9 cellular contexts compared by ENCODE assay signal in genomic region chr1:24727490-24728214, GRCh38. TPM values are rescaled to one million over a fixed set of nuclear protein-coding genes. Genes with fewer than 3 reads are reported as not detected.
DNase-seq lines count a peak whose midpoint lies in the region; ATAC-seq, FAIRE-seq and TF ChIP-seq lines count a peak whose summit lies in the region.
"Had no signal": no experiment of that assay in that cellular context is flagged by ENCODE, and none has a peak within 500 bp of the region (broad histone marks: within the 10 kb centered on the region; RNA-seq: fewer than 3 reads in every experiment).

No MANE protein-coding gene starts in this region.

- no TSS peak for BruUV-seq in GM12878 (replicated peaks; lab: Mats Ljungman, UMichigan)

- in situ Hi-C loops in GM12878 (cut with MboI): no loop called here

- peak; percentile 86 for FAIRE-seq in GM12878 (lab: Jason Lieb, UNC)
- FAIRE-seq: endometrium had no signal

- DNase-seq in GM12878 (ENCODE audit: low read depth, low spot score): peak; percentile 71
- peak; percentile 87 for DNase-seq in medulla oblongata (ENCODE audit: extremely low spot score)
- DNase-seq in COR-L47 (lab: John Stamatoyannopoulos, UW): no peak
- no peak for DNase-seq in SK-N-DZ (ENCODE audit: low spot score)
- no peak for DNase-seq in activated effector memory CD4-positive, alpha-beta T cell treated with anti-CD3 and anti-CD28 coated beads, Interleukin-2, amount 50 U/mL, for 16 hours

- intact Hi-C loops in GM12878 (cut with micrococcal nuclease; ENCODE audit: unreplicated experiment): no loop called here

- POLR2A ChIA-PET in GM12878 (lab: Charles Lee): interaction anchor here (0.6 to 2.8 kb wide), 6 partner anchors 12 to 100 kb away, joined by 3 to 12 read pairs (median 4); partner anchors contain the start of gene CLIC4

- peaks cover 28 to 70% (median 49%) of the 10 kb centered on the region in 10 experiments for H3K4me1 ChIP-seq in BLaER1 treated with 17β-estradiol and CSF1 and Interleukin-3, amounts not matched to agents 10 nM and 100 nM
- H3K4me1 ChIP-seq in KMS-11 (ENCODE audit: low read depth, poor library complexity, severe bottlenecking) (peaks cover 51% of the 10 kb centered on the region), GM12878 (ENCODE audit: control insufficient read depth, insufficient read depth, low read length) (peaks cover 23% of the 10 kb centered on the region)

- H2AFZ ChIP-seq in KMS-11 (ENCODE audit: low read depth): no peak overlapping the region
- H2AFZ ChIP-seq in GM12878 (ENCODE audit: control insufficient read depth, low read depth, low read length): peak overlapping the region; percentile 30

- no peak for TF ChIP-seq POLR2A in GM12878 (IDR thresholded peaks at IDR 0.05; ENCODE audit: low read depth, low read length)

- H3K79me2 ChIP-seq in KMS-11 (ENCODE audit: insufficient read depth, low read depth) (no peaks in the 10 kb centered on the region), GM12878 (ENCODE audit: control insufficient read depth, insufficient read depth, low read length) (no peaks in the 10 kb centered on the region)

- H3K9me3 ChIP-seq in BLaER1 treated with 17β-estradiol and CSF1 and Interleukin-3, amounts not matched to agents 10 nM and 100 nM (replicated peaks in 1 of 11): no peaks in the 10 kb centered on the region
- H3K9me3 ChIP-seq in GM12878 (replicated peaks; ENCODE audit: control insufficient read depth, insufficient read depth, low read length): no peaks in the 10 kb centered on the region

- H3K27ac ChIP-seq in BLaER1 treated with 17β-estradiol and CSF1 and Interleukin-3, amounts not matched to agents 10 nM and 100 nM: peak overlapping the region in 10 of 11 experiments; percentile 57 to 77 (median 70); a peak in 20 of 22 replicates
- H3K27ac ChIP-seq in KMS-11 (peak overlapping the region; percentile 48), GM12878 (ENCODE audit: control insufficient read depth, insufficient read depth) (peak overlapping the region; percentile 52)

- peak overlapping the region in 5 of 10 experiments; percentile 3 to 39 (median 29); a peak in 6 of 20 replicates for H3K4me3 ChIP-seq in BLaER1 treated with 17β-estradiol and CSF1 and Interleukin-3, amounts not matched to agents 10 nM and 100 nM
- H3K4me3 ChIP-seq in KMS-11 (IDR thresholded peaks at IDR 0.05; ENCODE audit: insufficient read depth, low read depth, low read length) (peak overlapping the region; percentile 49), GM12878 (peak overlapping the region; percentile 23; the same call in 1 of the 2 replicates)

- H3K4me2 ChIP-seq in BLaER1 treated with 17β-estradiol and CSF1 and Interleukin-3, amounts not matched to agents 10 nM and 100 nM: peak overlapping the region; percentile 72 to 96 (median 84)
- peak overlapping the region; percentile 61 for H3K4me2 ChIP-seq in KMS-11
- H3K4me2 ChIP-seq in GM12878 (ENCODE audit: control insufficient read depth, insufficient read depth): peak overlapping the region; percentile 82

- ATAC-seq in GM21360 (IDR thresholded peaks at IDR 0.05; ENCODE audit: unreplicated experiment) (peak; percentile 84), GM12878 (peak; percentile 98)

- TF ChIP-seq CTCF in KMS-11 (conservative IDR thresholded peaks at IDR 0.05; ENCODE audit: low read depth, low read length): no peak
- TF ChIP-seq CTCF in GM12878 (IDR thresholded peaks at IDR 0.05 in 2 of 3, conservative IDR thresholded peaks at IDR 0.05 in 1 of 3; ENCODE audit: control insufficient read depth in 2 of 3, extremely low read depth in 1 of 3, insufficient read depth in 1 of 3, low read depth in 3 of 3, low read length in 3 of 3): no peak

- no peaks in the 10 kb centered on the region for H3K36me3 ChIP-seq in BLaER1 treated with 17β-estradiol and CSF1 and Interleukin-3, amounts not matched to agents 10 nM and 100 nM
- H3K36me3 ChIP-seq in KMS-11 (ENCODE audit: insufficient read depth) (no peaks in the 10 kb centered on the region), GM12878 (ENCODE audit: control insufficient read depth in 2 of 2, insufficient read depth in 2 of 2, low read length in 1 of 2) (no peaks in the 10 kb centered on the region)

- RAD21 ChIA-PET in GM12878 (lab: Charles Lee; ENCODE audit: unreplicated experiment): interaction anchor here (0.5 to 2.4 kb wide), 14 partner anchors 8 to 103 kb away, joined by 3 to 12 read pairs (median 3); partner anchors contain the start of gene CLIC4

- H4K20me1 ChIP-seq in BLaER1 treated with 17β-estradiol and CSF1 and Interleukin-3, amounts not matched to agents 10 nM and 100 nM: no peaks in the 10 kb centered on the region
- H4K20me1 ChIP-seq in KMS-11 (ENCODE audit: insufficient read depth) (no peaks in the 10 kb centered on the region), GM12878 (ENCODE audit: control insufficient read depth, insufficient read depth) (no peaks in the 10 kb centered on the region)

- peak overlapping the region in 10 of 11 experiments; percentile 48 to 67 (median 60); a peak in 19 of 22 replicates for H3K9ac ChIP-seq in BLaER1 treated with 17β-estradiol and CSF1 and Interleukin-3, amounts not matched to agents 10 nM and 100 nM
- H3K9ac ChIP-seq in KMS-11: peak overlapping the region; percentile 4; the same call in 1 of the 2 replicates
- peak overlapping the region; percentile 10; the same call in 1 of the 2 replicates for H3K9ac ChIP-seq in GM12878 (ENCODE audit: control insufficient read depth, insufficient read depth, low read length)

- no peak for TF ChIP-seq EP300 in GM12878 (IDR thresholded peaks at IDR 0.05; ENCODE audit: borderline replicate concordance in 1 of 2, control insufficient read depth in 1 of 2, low read depth in 2 of 2, low read length in 2 of 2)

- no peaks in the 10 kb centered on the region for H3K27me3 ChIP-seq in BLaER1 treated with 17β-estradiol and CSF1 and Interleukin-3, amounts not matched to agents 10 nM and 100 nM
- no peaks in the 10 kb centered on the region for H3K27me3 ChIP-seq in KMS-11 (ENCODE audit: insufficient read depth, low read depth)
- no peaks in the 10 kb centered on the region for H3K27me3 ChIP-seq in GM12878 (replicated peaks in 1 of 2; ENCODE audit: control insufficient read depth in 2 of 2, insufficient read depth in 2 of 2, low read length in 1 of 2)

- TF ChIP-seq RAD21 in GM12878 (IDR thresholded peaks at IDR 0.05; ENCODE audit: insufficient read depth, low read depth, low read length): no peak

- WGBS in GM12878 (ENCODE audit: insufficient coverage, insufficient replicate concordance, low lambda C conversion rate, missing lambda C conversion rate): 9% methylated on average over 9 of the region's 9 CpGs

- SMC1A ChIA-PET in GM12878 (lab: Charles Lee; ENCODE audit: uncharacterized antibody, unreplicated experiment): interaction anchor here (0.6 to 2.8 kb wide), 16 partner anchors 11 to 192 kb away, joined by 3 to 13 read pairs (median 5); partner anchors contain the start of gene CLIC4

- CTCF ChIA-PET in GM12878 (lab: Yijun Ruan, JAX): interaction anchor here (0.6 to 2.9 kb wide), 12 partner anchors 8 to 1176 kb away, joined by 3 to 12 read pairs (median 5); partner anchors contain the start of gene CLIC4

TF ChIP-seq in GM12878, 131 proteins besides CTCF, POLR2A, EP300 and RAD21 (continues in another document):
- TF ChIP-seq YBX1 (IDR thresholded peaks at IDR 0.05) (no peak), SMAD1 (IDR thresholded peaks at IDR 0.05; ENCODE audit: low read depth, partially characterized antibody) (no peak), NFXL1 (IDR thresholded peaks at IDR 0.05; ENCODE audit: borderline replicate concordance) (no peak), TAF1 (IDR thresholded peaks at IDR 0.05; ENCODE audit: borderline replicate concordance, low read depth, low read length) (no peak), ASH2L (IDR thresholded peaks at IDR 0.05; ENCODE audit: borderline replicate concordance, low read depth) (no peak), BCLAF1 (IDR thresholded peaks at IDR 0.05) (no peak), CBX3 (IDR thresholded peaks at IDR 0.05; ENCODE audit: borderline replicate concordance, low read depth) (no peak)

RNA-seq across cellular contexts. Expression of gene CLIC4, which starts 17.6 kb away (rescaled TPM):
- 47.2 and 52.6 TPM in 2 replicates for total RNA-seq in GM12878 (2013; cell fraction: nucleolus; rRNA removed)
- total RNA-seq in GM12878 (2014; rRNA removed): 58.7 and 75.0 TPM in 2 replicates
- total RNA-seq in GM12878 (2014; rRNA removed; fragmentation: Illumina TruSeq; extraction: Trizol): 79.4 and 81.4 TPM in 2 replicates
- 107 and 112 TPM in 2 replicates for total RNA-seq in GM12878 (2021)
- polyA plus RNA-seq in GM12878 (2011; ENCODE audit: low read depth): 17.7 TPM
- polyA plus RNA-seq in GM12878 (2011; rRNA removed): 50.2 and 59.5 TPM in 2 replicates
- 24.1 and 32.8 TPM in 2 replicates for polyA plus RNA-seq in GM12878 (2011; cell fraction: cytosol; rRNA removed)
- 18.8 and 20.0 TPM in 2 replicates for polyA plus RNA-seq in GM12878 (2011; cell fraction: nucleus; rRNA removed)
- polyA plus RNA-seq in GM12878 (2012): 35.1 and 43.5 TPM in 2 replicates
- polyA plus RNA-seq in GM12878 (2014; fragmentation: Illumina TruSeq; extraction: Trizol): 92.6 and 119 TPM in 2 replicates
- 10 to 100 TPM; 20.4 to 26.5 TPM for polyA plus RNA-seq in GM12878 (2014; fragmentation: Nextera tagmentation; extraction: Ambion mirVana)
- 44.1 and 59.9 TPM in 2 replicates for polyA plus RNA-seq in GM12878 (2014; rRNA removed)
- 100 to 1,000 TPM in 1 of 2 experiments, 10 to 100 TPM in 1; 97.9 to 102 TPM for polyA plus RNA-seq in GM12878 (2016; fragmentation: Nextera tagmentation; extraction: Ambion mirVana)
- polyA minus RNA-seq in GM12878 (2011; rRNA and poly(A)+ RNA removed): 17.1 and 23.8 TPM in 2 replicates
- polyA minus RNA-seq in GM12878 (2011; cell fraction: cytosol; rRNA and poly(A)+ RNA removed): 18.4 and 21.4 TPM in 2 replicates
- polyA minus RNA-seq in GM12878 (2011; cell fraction: nucleus; rRNA and poly(A)+ RNA removed): 10.4 and 16.9 TPM in 2 replicates
- 81.1 and 81.9 TPM in 2 replicates for polyA plus RNA-seq in SK-N-DZ (2014; cell fraction: cytosol; rRNA removed)
- 29.8 and 49.4 TPM in 2 replicates for polyA plus RNA-seq in SK-N-DZ (2014; cell fraction: nucleus; rRNA removed)

Comparison
In these comparisons a context has a peak if more than half of its experiments do, and no peak if none do; other contexts are left out.
1. H3K9ac ChIP-seq: peak in every context shown above with its lines; median percentile 60 in BLaER1 treated with 17β-estradiol and CSF1 and Interleukin-3, amounts not matched to agents 10 nM and 100 nM; 10 in GM12878; 4 in KMS-11.
2. DNase-seq: peak in GM12878 (single experiment) and medulla oblongata (single experiment); none in COR-L47 (single experiment), SK-N-DZ (single experiment) and activated effector memory CD4-positive, alpha-beta T cell treated with anti-CD3 and anti-CD28 coated beads, Interleukin-2, amount 50 U/mL, for 16 hours (single experiment).
3. Peak in every context shown above with its lines, with median percentiles within 50 percentile points of each other: H3K27ac ChIP-seq and H3K4me2 ChIP-seq.